Comparison of ENCODE assay signal across 8 cellular contexts in genomic region chr15:90266485-90266884, GRCh38. TPM values are rescaled to one million over a fixed set of nuclear protein-coding genes. Genes with fewer than 3 reads are reported as not detected.
A peak's percentile ranks its signal among the peaks of the same experiment; 100 is the strongest.
DNase-seq lines count a peak whose midpoint lies in the region; ATAC-seq and TF ChIP-seq lines count a peak whose summit lies in the region.

No MANE protein-coding gene starts in this region.

- H3K27ac ChIP-seq in DOHH2 (ENCODE audit: low read depth, low read length) (peak overlapping the region; percentile 80), mesodermal cell (ENCODE audit: low read depth, low read length, severe bottlenecking) (peak overlapping the region; percentile 93), upper lobe of right lung (peak overlapping the region; percentile 94)

- H4K20me1 ChIP-seq in DOHH2 (ENCODE audit: control insufficient read depth, insufficient read depth, low read depth, low read length), result peaks cover 4% of the 10 kb centered on the region; the same call in 1 of the 2 replicates

- peak overlapping the region; percentile 95 for H3K4me2 ChIP-seq in DOHH2 (ENCODE audit: low read length)

- intact Hi-C loops in upper lobe of right lung (cut with DNase I), result no loop called here

- 36% methylated on average over 6 of the region's 15 CpGs; no CpG with 5 or more reads in 1 of the 2 experiments for WGBS in mesodermal cell (ENCODE audit: insufficient coverage in 2 of 2), 2 experiments

- no peak for TF ChIP-seq CTCF in DOHH2 (IDR thresholded peaks at IDR 0.05; ENCODE audit: low read depth, low read length, poor library complexity, severe bottlenecking)
- no peak for TF ChIP-seq CTCF in cardiac fibroblast (IDR thresholded peaks at IDR 0.05; ENCODE audit: low read depth, low read length)
- no peak for TF ChIP-seq CTCF in upper lobe of right lung (IDR thresholded peaks at IDR 0.05)

- no peaks in the 10 kb centered on the region for H3K9me2 ChIP-seq in DOHH2 (replicated peaks; ENCODE audit: control insufficient read depth, low read length)

- peaks cover 67% of the 10 kb centered on the region for H3K79me2 ChIP-seq in DOHH2 (ENCODE audit: control insufficient read depth, low read length)

- peaks cover 40% of the 10 kb centered on the region for H3K4me1 ChIP-seq in DOHH2 (ENCODE audit: control insufficient read depth, low read length)
- H3K4me1 ChIP-seq in mesodermal cell (ENCODE audit: control insufficient read depth, insufficient read depth, low read length, poor library complexity, severe bottlenecking), result peaks cover 11% of the 10 kb centered on the region
- peaks cover 50% of the 10 kb centered on the region for H3K4me1 ChIP-seq in upper lobe of right lung

- peak overlapping the region; percentile 89 for H3K4me3 ChIP-seq in DOHH2 (ENCODE audit: low read length)
- peak overlapping the region; percentile 74 to 86 for H3K4me3 ChIP-seq in cardiac fibroblast (replicated peaks in 1 of 2; ENCODE audit: low read depth in 2 of 2, low read length in 2 of 2)
- H3K4me3 ChIP-seq in mesodermal cell (ENCODE audit: extremely low read depth, insufficient read depth, low read length, poor library complexity, severe bottlenecking), result peak overlapping the region; percentile 68
- H3K4me3 ChIP-seq in upper lobe of right lung, result peak overlapping the region; percentile 92

- H3K27me3 ChIP-seq in DOHH2 (ENCODE audit: control insufficient read depth, low read length), result no peaks in the 10 kb centered on the region
- H3K27me3 ChIP-seq in upper lobe of right lung, result no peaks in the 10 kb centered on the region

- H3F3A ChIP-seq in DOHH2 (ENCODE audit: control insufficient read depth, insufficient read depth), result peaks cover 8% of the 10 kb centered on the region; the same call in 1 of the 2 replicates

- ATAC-seq in upper lobe of right lung (no peak), HG03039 (IDR thresholded peaks at IDR 0.05; ENCODE audit: unreplicated experiment) (no peak), HG02571 (IDR thresholded peaks at IDR 0.05; ENCODE audit: unreplicated experiment) (no peak)

- DNase-seq in OCI-M1 (lab: John Stamatoyannopoulos, UW) (peak; percentile 48), cardiac fibroblast (ENCODE audit: low read depth in 2 of 2) (peak; percentile 24 to 56), upper lobe of right lung (peak; percentile 54), GOT3 (lab: John Stamatoyannopoulos, UW) (no peak)

- H3K9me3 ChIP-seq in DOHH2 (ENCODE audit: control insufficient read depth, insufficient read depth, low read length) (no peaks in the 10 kb centered on the region), mesodermal cell (ENCODE audit: control insufficient read depth, low read length) (no peaks in the 10 kb centered on the region), upper lobe of right lung (no peaks in the 10 kb centered on the region)

- H3K36me3 ChIP-seq in DOHH2 (ENCODE audit: control insufficient read depth, low read length) (peaks cover 43% of the 10 kb centered on the region), mesodermal cell (ENCODE audit: control insufficient read depth, insufficient read depth, low read length) (peaks cover 43% of the 10 kb centered on the region), upper lobe of right lung (peaks cover 38% of the 10 kb centered on the region)

RNA-seq across cellular contexts. Expression of gene NGRN, which starts 1.0 kb away (rescaled TPM):
- 73.3 TPM for polyA plus RNA-seq in mesodermal cell (2013, experiment 1 of 2)
- polyA plus RNA-seq in mesodermal cell (2013, experiment 2 of 2), result 68.2 TPM
- 75.0 TPM for total RNA-seq in upper lobe of right lung

RNA-seq across cellular contexts. Expression of gene TTLL13, which starts 17.1 kb away (rescaled TPM):
- 0.15 TPM for polyA plus RNA-seq in mesodermal cell (2013, experiment 1 of 2)
- not detected for polyA plus RNA-seq in mesodermal cell (2013, experiment 2 of 2)
- not detected for total RNA-seq in upper lobe of right lung

RNA-seq across cellular contexts. Expression of gene GDPGP1, which starts 32.5 kb away (rescaled TPM):
- polyA plus RNA-seq in mesodermal cell (2013, experiment 1 of 2), result 2.4 TPM
- 1.1 TPM for polyA plus RNA-seq in mesodermal cell (2013, experiment 2 of 2)
- total RNA-seq in upper lobe of right lung, result 11.2 TPM

RNA-seq across cellular contexts. Expression of gene CIB1, which starts 32.7 kb away (rescaled TPM):
- polyA plus RNA-seq in mesodermal cell (2013, experiment 1 of 2), result 49.5 TPM
- polyA plus RNA-seq in mesodermal cell (2013, experiment 2 of 2), result 44.5 TPM
- total RNA-seq in upper lobe of right lung, result 62.8 TPM
